Comparison of ENCODE assay signal across 33 cellular contexts in genomic region chr5:121175986-121176385, GRCh38.
"Had no signal": no experiment of that assay in that cellular context is flagged by ENCODE, and none has a peak within 500 bp of the region (broad histone marks: within the 10 kb centered on the region; RNA-seq: fewer than 3 reads in every experiment).

No MANE protein-coding gene starts in this region.

- H3K4me3 Mint-ChIP-seq: activated CD4-positive, alpha-beta memory T cell treated with anti-CD3 and anti-CD28 coated beads for 36 hours; activated CD4-positive, alpha-beta T cell treated with anti-CD3 and anti-CD28 coated beads for 36 hours; activated CD4-positive, alpha-beta T cell treated with anti-CD3 and anti-CD28 coated beads, Interleukin-2, amount 10 ng/mL, durations not matched to agents 24 days and 14 days; activated CD8-positive, alpha-beta memory T cell treated with anti-CD3 and anti-CD28 coated beads, Interleukin-2, amount 10 ng/mL, durations not matched to agents 7 days and 5 days; activated CD8-positive, alpha-beta T cell treated with anti-CD3 and anti-CD28 coated beads, Interleukin-2, amount 10 ng/mL, durations not matched to agents 7 days and 5 days; activated naive CD4-positive, alpha-beta T cell treated with anti-CD3 and anti-CD28 coated beads for 36 hours; activated naive CD4-positive, alpha-beta T cell treated with anti-CD3 and anti-CD28 coated beads, Interleukin-2, amount 50 U/mL, for 24 hours; activated naive CD8-positive, alpha-beta T cell treated with anti-CD3 and anti-CD28 coated beads for 36 hours; activated naive CD8-positive, alpha-beta T cell treated with anti-CD3 and anti-CD28 coated beads, Interleukin-2, amount 50 U/mL, for 24 hours; activated T-helper 1 cell treated with anti-CD3 and anti-CD28 coated beads, Interleukin-12 subunit alpha, Interleukin-12 subunit beta, Interleukin-2, Interleukin-4 antibody, amounts not matched to agents 30 ng/mL and 10 ng/mL and 1 ng/mL, durations not matched to agents 14 hours and 24 hours and 36 hours; effector memory CD8-positive, alpha-beta T cell had no signal

- H3K4me1 ChIP-seq: adrenal gland, body of pancreas, esophagus muscularis mucosa, foreskin keratinocyte, gastrocnemius medialis, heart left ventricle had no signal

- H3K27ac Mint-ChIP-seq: activated CD4-positive, alpha-beta memory T cell treated with anti-CD3 and anti-CD28 coated beads for 36 hours; activated CD4-positive, alpha-beta T cell treated with anti-CD3 and anti-CD28 coated beads for 36 hours; activated CD4-positive, alpha-beta T cell treated with anti-CD3 and anti-CD28 coated beads, Interleukin-2, amount 10 ng/mL, durations not matched to agents 24 days and 14 days; activated CD8-positive, alpha-beta memory T cell treated with anti-CD3 and anti-CD28 coated beads, Interleukin-2, amount 10 ng/mL, durations not matched to agents 7 days and 5 days; activated CD8-positive, alpha-beta T cell treated with anti-CD3 and anti-CD28 coated beads, Interleukin-2, amount 10 ng/mL, durations not matched to agents 7 days and 5 days; activated naive CD4-positive, alpha-beta T cell treated with anti-CD3 and anti-CD28 coated beads for 36 hours; activated naive CD4-positive, alpha-beta T cell treated with anti-CD3 and anti-CD28 coated beads, Interleukin-2, amount 50 U/mL, for 24 hours; activated naive CD8-positive, alpha-beta T cell treated with anti-CD3 and anti-CD28 coated beads for 36 hours; activated naive CD8-positive, alpha-beta T cell treated with anti-CD3 and anti-CD28 coated beads, Interleukin-2, amount 50 U/mL, for 24 hours; activated T-helper 1 cell treated with anti-CD3 and anti-CD28 coated beads, Interleukin-12 subunit alpha, Interleukin-12 subunit beta, Interleukin-2, Interleukin-4 antibody, amounts not matched to agents 30 ng/mL and 10 ng/mL and 1 ng/mL, durations not matched to agents 14 hours and 24 hours and 36 hours; activated T-helper 2 cell treated with anti-CD3 and anti-CD28 coated beads, Interferon-gamma antibody, Interleukin-2, Interleukin-4, amounts not matched to agents 10 μg/mL and 5 μg/mL and 100 μg/mL, durations not matched to agents 14 hours and 24 hours and 36 hours; effector memory CD8-positive, alpha-beta T cell had no signal

- H3K27me3 ChIP-seq: adrenal gland, body of pancreas, esophagus muscularis mucosa, foreskin keratinocyte, gastrocnemius medialis, heart left ventricle had no signal

- DNase-seq: activated CD4-positive, alpha-beta memory T cell treated with anti-CD3 and anti-CD28 coated beads for 36 hours; activated CD4-positive, alpha-beta T cell treated with anti-CD3 and anti-CD28 coated beads for 36 hours; activated CD4-positive, alpha-beta T cell treated with anti-CD3 and anti-CD28 coated beads, Interleukin-2, amount 10 ng/mL, durations not matched to agents 24 days and 14 days; activated CD4-positive, CD25-positive, alpha-beta regulatory T cell; activated CD4-positive, CD25-positive, alpha-beta regulatory T cell treated with anti-CD3 and anti-CD28 coated beads, Interleukin-2, amount 50 U/mL, for 72 hours; activated CD8-positive, alpha-beta memory T cell treated with anti-CD3 and anti-CD28 coated beads, Interleukin-2, amount 10 ng/mL, durations not matched to agents 7 days and 5 days; activated CD8-positive, alpha-beta memory T cell treated with anti-CD3 and anti-CD28 coated beads, Interleukin-2, amount 50 U/mL, for 4 hours; activated CD8-positive, alpha-beta T cell treated with anti-CD3 and anti-CD28 coated beads, Interleukin-2, amount 10 ng/mL, durations not matched to agents 7 days and 5 days; activated effector memory CD4-positive, alpha-beta T cell treated with anti-CD3 and anti-CD28 coated beads, Interleukin-2, amount 50 U/mL, for 16 hours; activated naive CD4-positive, alpha-beta T cell treated with anti-CD3 and anti-CD28 coated beads for 36 hours; activated naive CD8-positive, alpha-beta T cell treated with anti-CD3 and anti-CD28 coated beads for 36 hours; activated naive CD8-positive, alpha-beta T cell treated with anti-CD3 and anti-CD28 coated beads, Interleukin-2, amount 50 U/mL, for 24 hours; activated T-cell treated with anti-CD3 and anti-CD28 coated beads, Interleukin-2, amount 50 U/mL, for 1 hour; activated T-cell treated with anti-CD3 and anti-CD28 coated beads, Interleukin-2, amount 50 U/mL, for 48 hours; adrenal gland; amygdala; aorta; body of pancreas; caudate nucleus; cortex of kidney; dermis blood vessel endothelial cell; effector CD4-positive, alpha-beta T cell; effector memory CD8-positive, alpha-beta T cell; erythroblast; foreskin keratinocyte; gastrocnemius medialis; glutamatergic neuron; heart left ventricle; T-helper 2 cell had no signal

- H3K27me3 Mint-ChIP-seq: activated CD4-positive, alpha-beta memory T cell treated with anti-CD3 and anti-CD28 coated beads for 36 hours; activated CD4-positive, alpha-beta T cell treated with anti-CD3 and anti-CD28 coated beads for 36 hours; activated CD4-positive, alpha-beta T cell treated with anti-CD3 and anti-CD28 coated beads, Interleukin-2, amount 10 ng/mL, durations not matched to agents 24 days and 14 days; activated CD8-positive, alpha-beta memory T cell treated with anti-CD3 and anti-CD28 coated beads, Interleukin-2, amount 10 ng/mL, durations not matched to agents 7 days and 5 days; activated naive CD4-positive, alpha-beta T cell treated with anti-CD3 and anti-CD28 coated beads, Interleukin-2, amount 50 U/mL, for 24 hours; activated naive CD8-positive, alpha-beta T cell treated with anti-CD3 and anti-CD28 coated beads for 36 hours; activated naive CD8-positive, alpha-beta T cell treated with anti-CD3 and anti-CD28 coated beads, Interleukin-2, amount 50 U/mL, for 24 hours; effector memory CD8-positive, alpha-beta T cell had no signal

- H3K36me3 ChIP-seq: adrenal gland, esophagus muscularis mucosa, gastrocnemius medialis, heart left ventricle had no signal

- H3K4me1 Mint-ChIP-seq: activated CD4-positive, alpha-beta T cell treated with anti-CD3 and anti-CD28 coated beads for 36 hours; activated CD4-positive, alpha-beta T cell treated with anti-CD3 and anti-CD28 coated beads, Interleukin-2, amount 10 ng/mL, durations not matched to agents 24 days and 14 days; activated CD8-positive, alpha-beta memory T cell treated with anti-CD3 and anti-CD28 coated beads, Interleukin-2, amount 10 ng/mL, durations not matched to agents 7 days and 5 days; activated naive CD4-positive, alpha-beta T cell treated with anti-CD3 and anti-CD28 coated beads, Interleukin-2, amount 50 U/mL, for 24 hours; activated naive CD8-positive, alpha-beta T cell treated with anti-CD3 and anti-CD28 coated beads for 36 hours; activated naive CD8-positive, alpha-beta T cell treated with anti-CD3 and anti-CD28 coated beads, Interleukin-2, amount 50 U/mL, for 24 hours had no signal

- H3K36me3 Mint-ChIP-seq: activated CD4-positive, alpha-beta memory T cell treated with anti-CD3 and anti-CD28 coated beads for 36 hours; activated CD8-positive, alpha-beta memory T cell treated with anti-CD3 and anti-CD28 coated beads, Interleukin-2, amount 10 ng/mL, durations not matched to agents 7 days and 5 days; activated naive CD4-positive, alpha-beta T cell treated with anti-CD3 and anti-CD28 coated beads, Interleukin-2, amount 50 U/mL, for 24 hours; activated naive CD8-positive, alpha-beta T cell treated with anti-CD3 and anti-CD28 coated beads for 36 hours had no signal

- H3K9me3 ChIP-seq: adrenal gland, body of pancreas, esophagus muscularis mucosa, gastrocnemius medialis, heart left ventricle had no signal

- H3K9me3 Mint-ChIP-seq: activated CD4-positive, alpha-beta T cell treated with anti-CD3 and anti-CD28 coated beads, Interleukin-2, amount 10 ng/mL, durations not matched to agents 24 days and 14 days; activated naive CD4-positive, alpha-beta T cell treated with anti-CD3 and anti-CD28 coated beads for 36 hours; activated naive CD4-positive, alpha-beta T cell treated with anti-CD3 and anti-CD28 coated beads, Interleukin-2, amount 50 U/mL, for 24 hours; activated naive CD8-positive, alpha-beta T cell treated with anti-CD3 and anti-CD28 coated beads for 36 hours; activated naive CD8-positive, alpha-beta T cell treated with anti-CD3 and anti-CD28 coated beads, Interleukin-2, amount 50 U/mL, for 24 hours; activated T-helper 1 cell treated with anti-CD3 and anti-CD28 coated beads, Interleukin-12 subunit alpha, Interleukin-12 subunit beta, Interleukin-2, Interleukin-4 antibody, amounts not matched to agents 30 ng/mL and 10 ng/mL and 1 ng/mL, durations not matched to agents 14 hours and 24 hours and 36 hours; activated T-helper 2 cell treated with anti-CD3 and anti-CD28 coated beads, Interferon-gamma antibody, Interleukin-2, Interleukin-4, amounts not matched to agents 10 μg/mL and 5 μg/mL and 100 μg/mL, durations not matched to agents 14 hours and 24 hours and 36 hours had no signal

- ATAC-seq: activated CD4-positive, alpha-beta T cell treated with anti-CD3 and anti-CD28 coated beads for 36 hours; activated CD8-positive, alpha-beta memory T cell treated with anti-CD3 and anti-CD28 coated beads, Interleukin-2, amount 10 ng/mL, durations not matched to agents 7 days and 5 days; activated CD8-positive, alpha-beta T cell treated with anti-CD3 and anti-CD28 coated beads, Interleukin-2, amount 10 ng/mL, durations not matched to agents 7 days and 5 days; activated naive CD8-positive, alpha-beta T cell treated with anti-CD3 and anti-CD28 coated beads, Interleukin-2, amount 50 U/mL, for 24 hours; body of pancreas; effector memory CD8-positive, alpha-beta T cell; foreskin keratinocyte; gastrocnemius medialis; heart left ventricle had no signal

- H3K27ac ChIP-seq: adrenal gland, body of pancreas, esophagus muscularis mucosa, foreskin keratinocyte, gastrocnemius medialis, heart left ventricle had no signal

- H3K4me3 ChIP-seq: adrenal gland, body of pancreas, esophagus muscularis mucosa, gastrocnemius medialis, heart left ventricle had no signal
